Comparison of ENCODE assay signal across 8 cellular contexts in the genomic region with DNA sequence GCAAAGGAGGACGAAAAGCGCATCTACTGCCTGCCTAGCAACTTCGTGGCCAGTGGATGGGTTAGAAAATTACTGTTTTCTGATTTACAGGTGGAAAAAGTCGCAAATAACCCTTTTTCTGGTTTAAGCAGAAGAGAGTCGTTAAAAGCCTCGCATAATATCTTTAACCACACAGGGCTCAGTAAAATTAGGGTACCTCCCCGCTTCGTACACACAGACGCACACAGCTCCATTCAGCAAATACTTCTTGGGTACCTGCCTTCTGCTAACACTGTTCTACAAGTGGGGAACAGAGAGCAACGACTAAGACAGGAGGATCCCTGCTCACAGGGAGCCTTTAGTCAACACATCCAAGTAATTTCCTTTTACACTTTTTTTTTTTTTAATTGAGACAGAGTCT. TPM values are rescaled to one million over a fixed set of nuclear protein-coding genes. Genes with fewer than 3 reads are reported as not detected.
DNase-seq lines count a peak whose midpoint lies in the region; ATAC-seq, FAIRE-seq and TF ChIP-seq lines count a peak whose summit lies in the region.

No MANE protein-coding gene starts in this region.

- peak overlapping the region; percentile 88 for H3K56ac ChIP-seq in H1 (replicated peaks; ENCODE audit: insufficient read length, low read depth, low read length)

- BruUV-seq in Caco-2 (replicated peaks; lab: Mats Ljungman, UMichigan), result TSS peak; percentile 60
- TSS peak; percentile 82 for BruUV-seq in Panc1 (replicated peaks; lab: Mats Ljungman, UMichigan)

- in situ Hi-C loops in Panc1 (cut with HindIII; ENCODE audit: low pct_unique_long_range_greater_than_20kb, low sequenced_read_pairs), result no loop called here

- H3K18ac ChIP-seq in H1 (ENCODE audit: extremely low read depth, low read length), result peak overlapping the region; percentile 99

- intact Hi-C loops in Caco-2 (cut with micrococcal nuclease; ENCODE audit: unreplicated experiment), result loop anchor here (5.0 kb wide), 2 partner anchors 41 to 74 kb away; no protein-coding TSS in a partner anchor
- intact Hi-C loops in Panc1 (cut with micrococcal nuclease; ENCODE audit: unreplicated experiment), result no loop called here

- 28% methylated on average over 10 of the region's 10 CpGs; no CpG with 5 or more reads in 1 of the 2 experiments for WGBS in H1 (ENCODE audit: extremely low coverage in 1 of 2, insufficient coverage in 1 of 2, insufficient read length in 1 of 2, insufficient replicate concordance in 2 of 2, low coverage in 1 of 2, low lambda C conversion rate in 2 of 2, missing lambda C conversion rate in 1 of 2), 2 experiments

- H4K8ac ChIP-seq in H1 (ENCODE audit: extremely low read depth, insufficient read depth, low read length), result peak overlapping the region; percentile 97; the same call in 1 of the 2 replicates

- H3K27me3 ChIP-seq in Caco-2 (replicated peaks; ENCODE audit: control insufficient read depth, insufficient read depth, low read length), result no peaks in the 10 kb centered on the region
- H3K27me3 ChIP-seq in Panc1 (ENCODE audit: control insufficient read depth, insufficient read depth, low read length), result no peaks in the 10 kb centered on the region
- H3K27me3 ChIP-seq in H1 (replicated peaks in 1 of 4; ENCODE audit: control insufficient read depth in 3 of 4, extremely low read depth in 1 of 4, insufficient read depth in 3 of 4, low read length in 3 of 4), result peaks cover 0 to 4% (median 0%) of the 10 kb centered on the region in 4 experiments; a peak in 1 of 7 replicates

- no peak overlapping the region for H3K14ac ChIP-seq in H1 (ENCODE audit: insufficient read length)

- H2BK120ac ChIP-seq in H1 (replicated peaks; ENCODE audit: low read depth, low read length), result no peak overlapping the region

- no peaks in the 10 kb centered on the region for H3K9me3 ChIP-seq in Caco-2
- no peaks in the 10 kb centered on the region for H3K9me3 ChIP-seq in Panc1 (ENCODE audit: control insufficient read depth, insufficient read depth, low read depth, low read length)
- no peaks in the 10 kb centered on the region for H3K9me3 ChIP-seq in H1 (ENCODE audit: insufficient read depth in 2 of 2, low read depth in 1 of 2, low read length in 1 of 2)

- H3K4me3 Mint-ChIP-seq in Caco-2 (ENCODE audit: unreplicated experiment) (peak overlapping the region; percentile 97), osteocyte (ENCODE audit: unreplicated experiment) (peak overlapping the region; percentile 98)

- peak overlapping the region; percentile 82 for H3K27ac Mint-ChIP-seq in Caco-2 (ENCODE audit: unreplicated experiment)
- peak overlapping the region; percentile 90 for H3K27ac Mint-ChIP-seq in osteocyte (ENCODE audit: unreplicated experiment)

- H3K27ac ChIP-seq in Panc1 (ENCODE audit: low read length), result peak overlapping the region; percentile 86
- H3K27ac ChIP-seq in H1 (ENCODE audit: low read depth, low read length), result no peak overlapping the region

- POLR2A ChIA-PET in Caco-2 (lab: Charles Lee) (interaction anchor here (0.6 kb wide), 1 partner anchor 884 kb away, joined by 4 read pairs; no protein-coding TSS in a partner anchor), Panc1 (lab: Charles Lee) (no interaction called here), H1 (lab: Charles Lee; ENCODE audit: partially characterized antibody) (interaction anchor here (0.9 to 1.7 kb wide), 4 partner anchors 9 to 68 kb away, joined by 3 to 7 read pairs (median 3); partner anchors contain the start of gene FOXD3)

- H4K91ac ChIP-seq in H1 (replicated peaks; ENCODE audit: insufficient read length, low read length), result no peak overlapping the region

- no peak for DNase-seq in Caco-2
- DNase-seq in Panc1 (ENCODE audit: low read depth, low spot score), result no peak
- no peak for DNase-seq in H1 (ENCODE audit: low read depth in 1 of 2, low spot score in 2 of 2)
- no peak for DNase-seq in osteocyte (ENCODE audit: extremely low spot score, unreplicated experiment)
- no peak for DNase-seq in NCI-H2029 (lab: John Stamatoyannopoulos, UW)
- no peak for DNase-seq in NCI-H510A (lab: John Stamatoyannopoulos, UW)

- H3K36me3 ChIP-seq in Caco-2 (ENCODE audit: control insufficient read depth, insufficient read depth, low read length), result no peaks in the 10 kb centered on the region
- peaks cover 12% of the 10 kb centered on the region for H3K36me3 ChIP-seq in Panc1 (ENCODE audit: control insufficient read depth, insufficient read depth, low read length)
- peaks cover 0 to 10% (median 0%) of the 10 kb centered on the region in 4 experiments; a peak in 3 of 8 replicates for H3K36me3 ChIP-seq in H1 (ENCODE audit: control insufficient read depth in 2 of 4, insufficient read depth in 4 of 4, low read length in 3 of 4)

- no peak overlapping the region for H2BK20ac ChIP-seq in H1 (ENCODE audit: low read length)

- H3K4me3 ChIP-seq in Caco-2 (ENCODE audit: low read depth, low read length) (peak overlapping the region; percentile 87), Panc1 (ENCODE audit: low read depth in 2 of 2, low read length in 2 of 2) (peak overlapping the region; percentile 67 to 89), H1 (ENCODE audit: extremely low read depth in 1 of 4, insufficient read depth in 2 of 4, low read depth in 3 of 4, low read length in 4 of 4) (peak overlapping the region; percentile 78 to 88 (median 86))

- no peak overlapping the region for H2BK12ac ChIP-seq in H1 (ENCODE audit: low read depth, low read length)

- H3K36me3 Mint-ChIP-seq in Caco-2 (ENCODE audit: insufficient read depth, unreplicated experiment) (no peaks in the 10 kb centered on the region), osteocyte (ENCODE audit: unreplicated experiment) (peaks cover 11% of the 10 kb centered on the region)

- H2AK5ac ChIP-seq in H1 (ENCODE audit: low read depth, low read length), result no peak overlapping the region

- H3K23me2 ChIP-seq in H1 (ENCODE audit: low read depth, low read length), result peaks cover 4% of the 10 kb centered on the region; the same call in 1 of the 2 replicates

- peak overlapping the region; percentile 87 to 94 for H3K4me2 ChIP-seq in H1 (ENCODE audit: insufficient read depth in 1 of 2, low read depth in 2 of 2, low read length in 2 of 2)

- H2BK15ac ChIP-seq in H1 (ENCODE audit: low read length), result no peak overlapping the region

- no peaks in the 10 kb centered on the region for H3K79me2 ChIP-seq in H1 (ENCODE audit: control insufficient read depth in 1 of 2, insufficient read depth in 2 of 2, low read length in 2 of 2)

- TF ChIP-seq POLR2A in H1 (IDR thresholded peaks at IDR 0.05; ENCODE audit: control extremely low read depth in 1 of 2, low read depth in 2 of 2, low read length in 2 of 2), result no peak

- H4K5ac ChIP-seq in H1 (ENCODE audit: insufficient read length, low read depth, low read length), result peak overlapping the region; percentile 99

- H2BK5ac ChIP-seq in H1 (ENCODE audit: low read depth, low read length), result peak overlapping the region; percentile 97

- TF ChIP-seq EP300 in H1 (IDR thresholded peaks at IDR 0.05; ENCODE audit: borderline replicate concordance in 1 of 2, low read depth in 2 of 2, low read length in 2 of 2), result no peak

- H3K9ac ChIP-seq in H1 (replicated peaks in 1 of 4; ENCODE audit: extremely low read depth in 1 of 4, low read depth in 3 of 4, low read length in 3 of 4), result peak overlapping the region; percentile 84 to 93 (median 90); a peak in 5 of 7 replicates

- H3K4me1 Mint-ChIP-seq in Caco-2 (ENCODE audit: low read depth, unreplicated experiment) (peaks cover 7% of the 10 kb centered on the region), osteocyte (ENCODE audit: unreplicated experiment) (peaks cover 14% of the 10 kb centered on the region)

- H3K4ac ChIP-seq in H1 (replicated peaks; ENCODE audit: insufficient read length, low read depth, low read length), result peak overlapping the region; percentile 65

- no peak for TF ChIP-seq CTCF in Caco-2 (IDR thresholded peaks at IDR 0.05; ENCODE audit: insufficient read depth in 1 of 2, low read depth in 1 of 2, low read length in 1 of 2, severe bottlenecking in 1 of 2, unreplicated experiment in 1 of 2)
- TF ChIP-seq CTCF in Panc1 (IDR thresholded peaks at IDR 0.05), result no peak
- no peak for TF ChIP-seq CTCF in H1 (IDR thresholded peaks at IDR 0.05; ENCODE audit: control extremely low read depth in 1 of 3, insufficient read depth in 1 of 3, low read depth in 1 of 3, low read length in 3 of 3)
- TF ChIP-seq CTCF in osteocyte (IDR thresholded peaks at IDR 0.05), result no peak

- ATAC-seq in GM21515 (IDR thresholded peaks at IDR 0.05; ENCODE audit: unreplicated experiment), result peak; percentile 8
- no peak for ATAC-seq in Panc1
- ATAC-seq in GM21360 (IDR thresholded peaks at IDR 0.05; ENCODE audit: unreplicated experiment), result no peak

- no peaks in the 10 kb centered on the region for H3K79me1 ChIP-seq in H1 (ENCODE audit: low read depth, low read length)

- H3K9me3 Mint-ChIP-seq in Caco-2 (ENCODE audit: unreplicated experiment) (no peaks in the 10 kb centered on the region), osteocyte (ENCODE audit: unreplicated experiment) (no peaks in the 10 kb centered on the region)

- no peaks in the 10 kb centered on the region for H4K20me1 ChIP-seq in H1 (replicated peaks in 1 of 2; ENCODE audit: control insufficient read depth in 1 of 2, insufficient read depth in 2 of 2, low read length in 2 of 2)

- H3K23ac ChIP-seq in H1 (ENCODE audit: insufficient read length), result no peak overlapping the region

- TF ChIP-seq RAD21 in H1 (IDR thresholded peaks at IDR 0.05 in 1 of 2, conservative IDR thresholded peaks at IDR 0.05 in 1 of 2; ENCODE audit: low read depth in 2 of 2, low read length in 2 of 2), result no peak

- CTCF ChIA-PET in Caco-2 (lab: Charles Lee) (interaction anchor here (0.5 kb wide), 1 partner anchor 1641 kb away, joined by 4 read pairs; no protein-coding TSS in a partner anchor), Panc1 (lab: Charles Lee) (interaction anchor here (1.0 kb wide), 1 partner anchor 170 kb away, joined by 4 read pairs; no protein-coding TSS in a partner anchor), H1 (lab: Charles Lee; ENCODE audit: partially characterized antibody) (interaction anchor here (0.8 to 1.2 kb wide), 7 partner anchors 8 to 363 kb away, joined by 3 to 5 read pairs (median 3); no protein-coding TSS in a partner anchor)

- H3K4me1 ChIP-seq in Caco-2 (no peaks in the 10 kb centered on the region), Panc1 (ENCODE audit: control insufficient read depth, insufficient read depth, low read length) (peaks cover 3% of the 10 kb centered on the region; the same call in 1 of the 2 replicates), H1 (replicated peaks in 1 of 4; ENCODE audit: control insufficient read depth in 3 of 4, insufficient read depth in 4 of 4, low read length in 3 of 4) (peaks cover 0 to 5% (median 3%) of the 10 kb centered on the region in 4 experiments; a peak in 6 of 7 replicates)

- H3K27me3 Mint-ChIP-seq in Caco-2 (ENCODE audit: insufficient read depth, unreplicated experiment) (no peaks in the 10 kb centered on the region), osteocyte (ENCODE audit: unreplicated experiment) (peaks cover 6% of the 10 kb centered on the region)

- no peak for FAIRE-seq in H1 (lab: Jason Lieb, UNC)

- peak overlapping the region; percentile 91; the same call in 1 of the 2 replicates for H2AFZ ChIP-seq in H1 (ENCODE audit: low read length)

RNA-seq across cellular contexts. Expression of gene ALG6, which starts 0.7 kb away (rescaled TPM):
- total RNA-seq in Caco-2 (2022) (9.2 and 9.4 TPM in 2 replicates), Panc1 (2021; ENCODE audit: unreplicated experiment) (22.6 TPM), osteocyte (10.9 and 13.6 TPM in 2 replicates)
- 7.4 TPM for polyA plus RNA-seq in Panc1 (2012; ENCODE audit: insufficient read length)
- total RNA-seq in H1 (2021; fragmentation: NEBNext Ultra II Directional; extraction: Animal tissue kit (Norgen Biotek cat#: 25700)), result 25.1 and 26.8 TPM in 2 replicates
- 8.4 and 17.8 TPM in 2 replicates for polyA plus RNA-seq in H1 (2011; rRNA removed)
- polyA plus RNA-seq in H1 (2011; cell fraction: cytosol; rRNA removed), result 16.8 TPM
- polyA plus RNA-seq in H1 (2011; cell fraction: nucleus; rRNA removed), result 5.4 TPM
- 10.8 to 22.0 TPM (median 11.8 TPM) in 4 replicates for polyA plus RNA-seq in H1 (2012, experiment 1 of 2)
- polyA plus RNA-seq in H1 (2012, experiment 2 of 2), result 2.6 TPM
- 33.2 TPM for polyA plus RNA-seq in H1 (2013, experiment 1 of 2)
- polyA plus RNA-seq in H1 (2013, experiment 2 of 2), result 30.2 TPM
- 16.4 and 22.2 TPM in 2 replicates for polyA minus RNA-seq in H1 (2011; rRNA and poly(A)+ RNA removed)
- 8.4 TPM for polyA minus RNA-seq in H1 (2011; cell fraction: cytosol; rRNA and poly(A)+ RNA removed)
- polyA minus RNA-seq in H1 (2011; cell fraction: nucleus; rRNA and poly(A)+ RNA removed), result 26.5 TPM

RNA-seq across cellular contexts. Expression of gene FOXD3, which starts 45.8 kb away (rescaled TPM):
- total RNA-seq in Caco-2 (2022) (not detected in 2 replicates), Panc1 (2021; ENCODE audit: unreplicated experiment) (0.80 TPM), osteocyte (not detected in 2 replicates)
- 1.5 TPM for polyA plus RNA-seq in Panc1 (2012; ENCODE audit: insufficient read length)
- total RNA-seq in H1 (2021; fragmentation: NEBNext Ultra II Directional; extraction: Animal tissue kit (Norgen Biotek cat#: 25700)), result 33.7 and 35.8 TPM in 2 replicates
- 8.7 and 12.8 TPM in 2 replicates for polyA plus RNA-seq in H1 (2011; rRNA removed)
- polyA plus RNA-seq in H1 (2011; cell fraction: cytosol; rRNA removed), result 7.3 TPM
- polyA plus RNA-seq in H1 (2011; cell fraction: nucleus; rRNA removed), result 9.5 TPM
- 7.6 to 12.3 TPM (median 11.1 TPM) in 4 replicates for polyA plus RNA-seq in H1 (2012, experiment 1 of 2)
- 10.5 TPM for polyA plus RNA-seq in H1 (2012, experiment 2 of 2)
- polyA plus RNA-seq in H1 (2013, experiment 1 of 2), result 27.2 TPM
- polyA plus RNA-seq in H1 (2013, experiment 2 of 2), result 26.0 TPM
- polyA minus RNA-seq in H1 (2011; rRNA and poly(A)+ RNA removed), result 1.5 and 2.1 TPM in 2 replicates
- 15.1 TPM for polyA minus RNA-seq in H1 (2011; cell fraction: cytosol; rRNA and poly(A)+ RNA removed)
- 9.2 TPM for polyA minus RNA-seq in H1 (2011; cell fraction: nucleus; rRNA and poly(A)+ RNA removed)

Comparison
In these comparisons a context has a peak if more than half of its experiments do, and no peak if none do; other contexts are left out.
1. RNA of gene FOXD3, which starts 45.8 kb away (total RNA-seq): 33.7 to 35.8 TPM in H1; 0.80 TPM in Panc1 (single experiment), not detected in Caco-2 and not detected in osteocyte; every median in the first group is over 10 times any median in the second.
2. Peak in every context shown above with its lines, with median percentiles within 50 percentile points of each other: H3K4me3 ChIP-seq.